ENCODE assay signal across 19 cellular contexts in the genomic region with DNA sequence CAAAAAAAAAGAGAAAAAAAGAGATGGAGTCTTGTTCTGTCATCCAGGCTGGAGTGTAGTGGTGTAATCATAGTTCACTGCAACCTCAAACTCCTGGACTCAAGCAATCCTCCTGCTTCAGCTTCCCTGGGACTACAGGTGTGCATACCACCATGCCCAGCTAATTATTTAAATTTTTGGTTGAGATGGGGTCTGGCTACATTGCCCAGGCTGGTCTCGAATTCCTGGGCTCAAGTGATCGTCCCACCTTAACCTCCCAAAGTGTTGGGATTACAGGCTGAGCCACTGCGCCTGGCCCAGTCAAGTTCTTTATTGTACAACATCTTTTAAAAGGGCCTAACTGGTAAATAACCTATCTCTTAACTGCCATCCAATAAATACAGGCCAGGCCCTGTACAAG. TPM values are rescaled to one million over a fixed set of nuclear protein-coding genes. Genes with fewer than 3 reads are reported as not detected.
A peak's percentile ranks its signal among the peaks of the same experiment; 100 is the strongest.
DNase-seq lines count a peak whose midpoint lies in the region; ATAC-seq and TF ChIP-seq lines count a peak whose summit lies in the region.
"Had no signal": no experiment of that assay in that cellular context is flagged by ENCODE, and none has a peak within 500 bp of the region (broad histone marks: within the 10 kb centered on the region; RNA-seq: fewer than 3 reads in every experiment).

No MANE protein-coding gene starts in this region.

- no peak for TF ChIP-seq CTCF in HEK293 (tag by site-specific recombination; IDR thresholded peaks at IDR 0.05)
- no peak for TF ChIP-seq CTCF in IMR-90 (conservative IDR thresholded peaks at IDR 0.05; ENCODE audit: low read depth, low read length)
- no peak for TF ChIP-seq CTCF in WTC11 (IDR thresholded peaks at IDR 0.05)
- no peak for TF ChIP-seq CTCF in mesothelial cell of epicardium (IDR thresholded peaks at IDR 0.05; ENCODE audit: unreplicated experiment)

- H2AK9ac ChIP-seq in IMR-90 (replicated peaks; ENCODE audit: low read depth, low read length, poor library complexity) = no peak overlapping the region

- dilution Hi-C loops in IMR-90 (cut with HindIII; ENCODE audit: low sequenced_read_pairs, unreplicated experiment) = no loop called here

- H3K4ac ChIP-seq in IMR-90 (ENCODE audit: low read depth, low read length) = 0 out of 2 replicates have a peak overlapping the region, but pooled peaks have one; percentile 2

- peak overlapping the region; percentile 45; the same call in 1 of the 2 replicates for H2BK120ac ChIP-seq in IMR-90 (ENCODE audit: low read depth, low read length)

- intact Hi-C loops in IMR-90 (cut with micrococcal nuclease) = no loop called here

- no peaks in the 10 kb centered on the region for H3K36me3 Mint-ChIP-seq in WTC11
- no peaks in the 10 kb centered on the region for H3K36me3 Mint-ChIP-seq in central memory CD8-positive, alpha-beta T cell (ENCODE audit: insufficient read depth)
- H3K36me3 Mint-ChIP-seq in mesothelial cell of epicardium = no peaks in the 10 kb centered on the region
- H3K36me3 Mint-ChIP-seq: CD8-positive, alpha-beta T cell had no signal

- no peaks in the 10 kb centered on the region for H3K27me3 ChIP-seq in IMR-90 (ENCODE audit: control insufficient read depth, insufficient read depth, low read length)

- H3K4me3 ChIP-seq in HEK293 (ENCODE audit: low read depth, low read length) (no peak overlapping the region), IMR-90 (ENCODE audit: insufficient read depth, low read depth, low read length) (no peak overlapping the region)
- H3K4me3 ChIP-seq: GM23248 had no signal

- H3K36me3 ChIP-seq in HEK293 (ENCODE audit: control insufficient read depth in 2 of 2, insufficient read depth in 1 of 2, low read length in 2 of 2) (no peaks in the 10 kb centered on the region), IMR-90 (ENCODE audit: control insufficient read depth, insufficient read depth, low read length) (no peaks in the 10 kb centered on the region)

- no peak overlapping the region for H3K4me3 Mint-ChIP-seq in WTC11
- H3K4me3 Mint-ChIP-seq in central memory CD8-positive, alpha-beta T cell = peak overlapping the region; percentile 14
- H3K4me3 Mint-ChIP-seq in mesothelial cell of epicardium = no peak overlapping the region
- H3K4me3 Mint-ChIP-seq: CD8-positive, alpha-beta T cell had no signal

- POLR2A ChIA-PET in HEK293 (lab: Yijun Ruan, JAX) (no interaction called here), IMR-90 (lab: Charles Lee; ENCODE audit: unreplicated experiment) (no interaction called here), WTC11 (lab: Charles Lee) (no interaction called here)

- H3K56ac ChIP-seq in IMR-90 (ENCODE audit: extremely low read depth, insufficient read depth, low read length) = no peak overlapping the region

- ATAC-seq in IMR-90 (ENCODE audit: low read depth) (no peak), WTC11 (no peak), HG03108 (IDR thresholded peaks at IDR 0.05; ENCODE audit: unreplicated experiment) (no peak)
- no peak for ATAC-seq in central memory CD8-positive, alpha-beta T cell (replicated peaks; ENCODE audit: extremely low read depth, poor library complexity, severe bottlenecking)
- ATAC-seq: CD8-positive, alpha-beta T cell had no signal

- H3K23ac ChIP-seq in IMR-90 (ENCODE audit: low read depth, low read length) = no peak overlapping the region

- 0 out of 2 replicates have a peak overlapping the region, but pooled peaks have one; percentile 35 for H2BK20ac ChIP-seq in IMR-90 (ENCODE audit: low read depth, low read length)

- no peak overlapping the region for H4K5ac ChIP-seq in IMR-90 (ENCODE audit: low read depth, low read length)

- H2AFZ ChIP-seq in IMR-90 (replicated peaks; ENCODE audit: low read length, poor library complexity) = no peak overlapping the region
- H2AFZ ChIP-seq: GM23248 had no signal

- no peak overlapping the region for H3K14ac ChIP-seq in IMR-90 (replicated peaks; ENCODE audit: low read depth, low read length)

- peaks cover 0 to 4% of the 10 kb centered on the region in 2 experiments; a peak in 1 of 4 replicates for H3K79me1 ChIP-seq in IMR-90 (ENCODE audit: low read depth in 1 of 2, low read length in 2 of 2)

- TF ChIP-seq RAD21 in IMR-90 (IDR thresholded peaks at IDR 0.05; ENCODE audit: low read length) = no peak

- in situ Hi-C loops in IMR-90 (cut with MboI; ENCODE audit: low sequenced_read_pairs) = no loop called here

- H4K8ac ChIP-seq in IMR-90 (ENCODE audit: low read depth in 2 of 2, low read length in 2 of 2) = no peak overlapping the region

- BruUV-seq in IMR-90 (replicated peaks; lab: Mats Ljungman, UMichigan) = no TSS peak

- H3K9me3 ChIP-seq in HEK293 (ENCODE audit: control insufficient read depth, insufficient read depth, low read depth, low read length) (no peaks in the 10 kb centered on the region), IMR-90 (ENCODE audit: control insufficient read depth, insufficient read depth, low read length) (no peaks in the 10 kb centered on the region)
- H3K9me3 ChIP-seq: Caco-2 had no signal

- H3K18ac ChIP-seq in IMR-90 (ENCODE audit: low read depth, low read length) = no peak overlapping the region

- H2BK15ac ChIP-seq in IMR-90 (ENCODE audit: low read depth, low read length) = peak overlapping the region; percentile 41; the same call in 1 of the 3 replicates

- no CpG with 5 or more reads among the region's 3 CpGs for WGBS in IMR-90 (ENCODE audit: extremely low coverage in 2 of 2, insufficient read length in 1 of 2), 2 experiments

- H3K27ac ChIP-seq in HEK293 (ENCODE audit: extremely low read depth, low read depth, low read length) (no peak overlapping the region), IMR-90 (ENCODE audit: insufficient read depth, low read length) (no peak overlapping the region)
- H3K27ac ChIP-seq: GM23248 had no signal

- peaks cover 3% of the 10 kb centered on the region; the same call in 1 of the 2 replicates for H3K27me3 Mint-ChIP-seq in WTC11 (ENCODE audit: low read depth)
- no peaks in the 10 kb centered on the region for H3K27me3 Mint-ChIP-seq in central memory CD8-positive, alpha-beta T cell
- no peaks in the 10 kb centered on the region for H3K27me3 Mint-ChIP-seq in mesothelial cell of epicardium (ENCODE audit: low read depth)

- CTCF ChIA-PET in HEK293 (lab: Yijun Ruan, JAX) = interaction anchor here (0.9 kb wide), 1 partner anchor 19 kb away, joined by 3 read pairs; no protein-coding TSS in a partner anchor
- CTCF ChIA-PET in IMR-90 (lab: Yijun Ruan, JAX) = no interaction called here
- CTCF ChIA-PET in WTC11 (lab: Charles Lee) = interaction anchor here (1.7 kb wide), 1 partner anchor 19 kb away, joined by 5 read pairs; no protein-coding TSS in a partner anchor

- DNase-seq in IMR-90 = no peak
- DNase-seq in WTC11 (ENCODE audit: low spot score) = no peak
- no peak for DNase-seq in central memory CD8-positive, alpha-beta T cell (ENCODE audit: low spot score in 2 of 2)
- DNase-seq in activated CD4-positive, alpha-beta T cell treated with anti-CD3 and anti-CD28 coated beads, Interleukin-2, amount 50 U/mL, for 1 hour = no peak
- DNase-seq in SHP77 treated with DMSO at 0.1 percent for 48 hours (lab: John Stamatoyannopoulos, UW) = no peak
- DNase-seq in mesothelial cell of epicardium (ENCODE audit: low spot score in 2 of 2, unreplicated experiment in 2 of 2) = no peak
- DNase-seq: C1 segment of cervical spinal cord; Caco-2; CD8-positive, alpha-beta T cell; DMS153; DND-41; GM23248; H7; HCEC 1CT had no signal

- H3K27ac Mint-ChIP-seq in WTC11 = no peak overlapping the region
- no peak overlapping the region for H3K27ac Mint-ChIP-seq in central memory CD8-positive, alpha-beta T cell (ENCODE audit: low read depth)
- H3K27ac Mint-ChIP-seq in mesothelial cell of epicardium = no peak overlapping the region
- H3K27ac Mint-ChIP-seq: CD8-positive, alpha-beta T cell had no signal

- no peak overlapping the region for H2BK5ac ChIP-seq in IMR-90 (ENCODE audit: low read depth, low read length, poor library complexity, severe bottlenecking)

- H3K4me2 ChIP-seq in IMR-90 (ENCODE audit: low read depth, low read length) = no peak overlapping the region

- H4K91ac ChIP-seq in IMR-90 (ENCODE audit: insufficient read depth, low read depth, low read length) = no peak overlapping the region

- H3K4me1 Mint-ChIP-seq in WTC11 = peaks cover 4% of the 10 kb centered on the region; the same call in 1 of the 2 replicates
- peaks cover 16% of the 10 kb centered on the region for H3K4me1 Mint-ChIP-seq in central memory CD8-positive, alpha-beta T cell
- H3K4me1 Mint-ChIP-seq in mesothelial cell of epicardium = peaks cover 1% of the 10 kb centered on the region

- H3K9ac ChIP-seq in IMR-90 (ENCODE audit: low read depth, low read length) = no peak overlapping the region
- H3K9ac ChIP-seq: GM23248 had no signal

- no peaks in the 10 kb centered on the region for H3K9me3 Mint-ChIP-seq in WTC11
- H3K9me3 Mint-ChIP-seq in central memory CD8-positive, alpha-beta T cell = no peaks in the 10 kb centered on the region
- no peaks in the 10 kb centered on the region for H3K9me3 Mint-ChIP-seq in mesothelial cell of epicardium
- H3K9me3 Mint-ChIP-seq: CD8-positive, alpha-beta T cell had no signal

- H2AK5ac ChIP-seq in IMR-90 (ENCODE audit: low read depth, low read length) = peak overlapping the region; percentile 35

- peaks cover 3% of the 10 kb centered on the region; the same call in 1 of the 2 replicates for H3K9me1 ChIP-seq in IMR-90 (ENCODE audit: insufficient read depth, low read length)

- no peak for TF ChIP-seq POLR2A in IMR-90 (IDR thresholded peaks at IDR 0.05; ENCODE audit: low read depth, low read length)

- H3K4me1 ChIP-seq in HEK293 (ENCODE audit: control insufficient read depth, insufficient read depth, low read length) (0 out of 2 replicates have a peak, but pooled peaks cover 2% of the 10 kb centered on the region), IMR-90 (ENCODE audit: control insufficient read depth, insufficient read depth, low read length) (peaks cover 4% of the 10 kb centered on the region)
- H3K4me1 ChIP-seq: Caco-2 had no signal

- no peaks in the 10 kb centered on the region for H4K20me1 ChIP-seq in IMR-90 (ENCODE audit: insufficient read depth, low read length)

RNA-seq across cellular contexts. Expression of a gene that starts 6.1 kb away (rescaled TPM):
- 16.1 and 19.5 TPM in 2 replicates for total RNA-seq in IMR-90 (2012; rRNA removed)
- polyA plus RNA-seq in IMR-90 (2012; rRNA removed) = 36.6 and 42.9 TPM in 2 replicates
- 33.8 and 42.7 TPM in 2 replicates for polyA plus RNA-seq in IMR-90 (2012; cell fraction: cytosol; rRNA removed)
- 26.1 and 34.2 TPM in 2 replicates for polyA plus RNA-seq in IMR-90 (2012; cell fraction: nucleus; rRNA removed; ENCODE audit: low replicate concordance)
- total RNA-seq in WTC11 (2021) = 32.7 to 36.8 TPM (median 34.6 TPM) in 3 replicates
- total RNA-seq in mesothelial cell of epicardium = 25.1 to 26.4 TPM (median 25.7 TPM) in 3 replicates

RNA-seq across cellular contexts. Expression of a gene that starts 12.9 kb away (rescaled TPM):
- total RNA-seq in IMR-90 (2012; rRNA removed) (0.18 and 0.28 TPM in 2 replicates), WTC11 (2021) (4.5 to 7.6 TPM (median 5.4 TPM) in 3 replicates), mesothelial cell of epicardium (8.8 to 9.2 TPM (median 9.1 TPM) in 3 replicates)
- polyA plus RNA-seq in IMR-90 (2012; rRNA removed) = 2.0 and 3.1 TPM in 2 replicates
- polyA plus RNA-seq in IMR-90 (2012; cell fraction: cytosol; rRNA removed) = 1.1 and 2.6 TPM in 2 replicates
- 14.4 and 15.6 TPM in 2 replicates for polyA plus RNA-seq in IMR-90 (2012; cell fraction: nucleus; rRNA removed; ENCODE audit: low replicate concordance)

RNA-seq across cellular contexts. Expression of a gene that starts 27.7 kb away (rescaled TPM):
- total RNA-seq in IMR-90 (2012; rRNA removed) (not detected in 2 replicates), WTC11 (2021) (1.5 to 2.8 TPM (median 1.8 TPM) in 3 replicates), mesothelial cell of epicardium (0.20 TPM in 1 of 3 replicates, not detected in the others)
- not detected in 2 replicates for polyA plus RNA-seq in IMR-90 (2012; rRNA removed)
- not detected in 2 replicates for polyA plus RNA-seq in IMR-90 (2012; cell fraction: cytosol; rRNA removed)
- polyA plus RNA-seq in IMR-90 (2012; cell fraction: nucleus; rRNA removed; ENCODE audit: low replicate concordance) = 0.02 TPM in 2 replicates
- total RNA-seq: A172; A673; Caco-2; CD8-positive, alpha-beta T cell; GM23248 had no signal
- polyA plus RNA-seq: BJ, GM23248 had no signal

RNA-seq across cellular contexts. Expression of a gene that starts 33.3 kb away (rescaled TPM):
- total RNA-seq in IMR-90 (2012; rRNA removed) (22.2 and 26.2 TPM in 2 replicates), WTC11 (2021) (229 to 246 TPM (median 229 TPM) in 3 replicates), mesothelial cell of epicardium (104 to 111 TPM (median 105 TPM) in 3 replicates)
- 20.5 and 20.7 TPM in 2 replicates for polyA plus RNA-seq in IMR-90 (2012; rRNA removed)
- 10.2 and 12.6 TPM in 2 replicates for polyA plus RNA-seq in IMR-90 (2012; cell fraction: cytosol; rRNA removed)
- polyA plus RNA-seq in IMR-90 (2012; cell fraction: nucleus; rRNA removed; ENCODE audit: low replicate concordance) = 74.8 and 108 TPM in 2 replicates

RNA-seq across cellular contexts. Expression of a gene that starts 34.5 kb away (rescaled TPM):
- total RNA-seq in IMR-90 (2012; rRNA removed) (1.1 and 1.8 TPM in 2 replicates), WTC11 (2021) (36.1 to 42.5 TPM (median 40.4 TPM) in 3 replicates), mesothelial cell of epicardium (45.1 to 52.9 TPM (median 50.6 TPM) in 3 replicates)
- 6.1 and 9.0 TPM in 2 replicates for polyA plus RNA-seq in IMR-90 (2012; rRNA removed)
- 1.7 and 4.9 TPM in 2 replicates for polyA plus RNA-seq in IMR-90 (2012; cell fraction: cytosol; rRNA removed)
- polyA plus RNA-seq in IMR-90 (2012; cell fraction: nucleus; rRNA removed; ENCODE audit: low replicate concordance) = 28.6 and 51.3 TPM in 2 replicates
